Comparison of ENCODE assay signal across 8 cellular contexts in the genomic region with DNA sequence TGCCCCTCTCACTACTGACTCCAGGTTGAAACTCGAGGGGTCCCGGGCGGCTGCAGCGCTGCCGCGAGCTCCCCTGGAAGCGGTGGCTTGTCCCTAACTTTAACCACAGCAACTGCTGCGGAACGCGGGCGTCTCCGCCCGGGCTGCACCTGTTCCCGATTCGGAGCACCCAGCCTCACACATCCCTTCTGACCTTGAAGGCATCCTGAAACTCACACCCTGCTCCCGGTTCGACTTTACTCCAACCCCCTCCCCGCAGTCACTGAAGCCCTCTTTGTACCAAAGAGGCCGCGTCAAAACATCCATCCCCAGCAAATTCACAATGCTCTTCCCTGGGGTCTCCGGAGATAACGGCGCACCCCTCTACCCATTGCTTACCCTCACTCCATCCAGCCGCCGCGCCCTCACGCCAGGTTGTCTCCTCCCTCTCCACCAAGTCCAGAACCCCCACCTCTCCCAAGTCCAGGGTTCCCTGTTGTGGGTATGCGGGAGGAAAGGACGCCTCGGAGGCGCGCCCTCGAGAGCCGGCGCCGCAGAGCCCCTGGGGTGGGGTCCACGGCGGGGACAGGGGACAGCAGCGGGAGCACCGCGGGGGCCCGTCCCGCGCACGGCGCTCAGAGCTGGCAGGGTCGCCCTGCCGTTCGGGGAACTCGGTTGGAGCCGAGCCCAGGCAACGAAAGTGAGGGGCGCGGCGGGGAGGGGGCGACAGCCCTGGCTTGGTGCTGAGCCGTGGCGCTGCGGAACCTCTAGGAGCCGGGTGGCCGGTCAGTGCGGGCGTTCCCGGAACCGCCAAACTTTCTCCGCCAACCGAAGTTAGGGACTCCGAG. TPM values are rescaled to one million over a fixed set of nuclear protein-coding genes. Genes with fewer than 3 reads are reported as not detected.
A peak's percentile ranks its signal among the peaks of the same experiment; 100 is the strongest.
DNase-seq lines count a peak whose midpoint lies in the region; ATAC-seq, FAIRE-seq and TF ChIP-seq lines count a peak whose summit lies in the region.

No MANE protein-coding gene starts in this region.

- no peaks in the 10 kb centered on the region for H3K9me3 Mint-ChIP-seq in activated naive CD4-positive, alpha-beta T cell treated with anti-CD3 and anti-CD28 coated beads, Interleukin-2, amount 50 U/mL, for 24 hours
- no peaks in the 10 kb centered on the region for H3K9me3 Mint-ChIP-seq in activated naive CD4-positive, alpha-beta T cell treated with anti-CD3 and anti-CD28 coated beads, Interleukin-2, amount 50 U/mL, for 72 hours
- H3K9me3 Mint-ChIP-seq in activated CD4-positive, alpha-beta memory T cell treated with anti-CD3 and anti-CD28 coated beads, Interleukin-2, amount 10 ng/mL, durations not matched to agents 7 days and 5 days: no peaks in the 10 kb centered on the region

- no peak for ATAC-seq in activated naive CD4-positive, alpha-beta T cell treated with anti-CD3 and anti-CD28 coated beads, Interleukin-2, amount 50 U/mL, for 72 hours
- peak; percentile 32 for ATAC-seq in left colon

- TF ChIP-seq CTCF in tibial nerve (IDR thresholded peaks at IDR 0.05) (no peak), uterus (IDR thresholded peaks at IDR 0.05) (no peak)

- H3K9me3 ChIP-seq in tibial nerve: no peaks in the 10 kb centered on the region
- H3K9me3 ChIP-seq in uterus: no peaks in the 10 kb centered on the region

- H3K36me3 ChIP-seq in tibial nerve (no peaks in the 10 kb centered on the region), uterus (no peaks in the 10 kb centered on the region)

- H3K27ac ChIP-seq in tibial nerve: peak overlapping the region in 2 of 4 donors; percentile 18 to 84
- H3K27ac ChIP-seq in uterus: no peak overlapping the region

- peak overlapping the region; percentile 74 for H3K4me3 Mint-ChIP-seq in activated naive CD4-positive, alpha-beta T cell treated with anti-CD3 and anti-CD28 coated beads, Interleukin-2, amount 50 U/mL, for 24 hours
- peak overlapping the region; percentile 8 for H3K4me3 Mint-ChIP-seq in activated CD4-positive, alpha-beta memory T cell treated with anti-CD3 and anti-CD28 coated beads, Interleukin-2, amount 10 ng/mL, durations not matched to agents 7 days and 5 days

- TF ChIP-seq POLR2A in tibial nerve (IDR thresholded peaks at IDR 0.05) (no peak), uterus (IDR thresholded peaks at IDR 0.05) (no peak)

- peaks cover 2% of the 10 kb centered on the region for H3K36me3 Mint-ChIP-seq in activated naive CD4-positive, alpha-beta T cell treated with anti-CD3 and anti-CD28 coated beads, Interleukin-2, amount 50 U/mL, for 24 hours
- peaks cover 0 to 9% of the 10 kb centered on the region in 2 donors for H3K36me3 Mint-ChIP-seq in activated naive CD4-positive, alpha-beta T cell treated with anti-CD3 and anti-CD28 coated beads, Interleukin-2, amount 50 U/mL, for 72 hours
- H3K36me3 Mint-ChIP-seq in activated CD4-positive, alpha-beta memory T cell treated with anti-CD3 and anti-CD28 coated beads, Interleukin-2, amount 10 ng/mL, durations not matched to agents 7 days and 5 days (ENCODE audit: low read depth): no peaks in the 10 kb centered on the region

- POLR2A ChIA-PET in activated CD4-positive, alpha-beta memory T cell treated with anti-CD3 and anti-CD28 coated beads, Interleukin-2, amount 10 ng/mL, durations not matched to agents 7 days and 5 days (lab: Charles Lee): no interaction called here

- 1 to 2% methylated on average over 35 of the region's 68 CpGs for WGBS in tibial nerve, 2 donors

- CTCF ChIA-PET in activated CD4-positive, alpha-beta memory T cell treated with anti-CD3 and anti-CD28 coated beads, Interleukin-2, amount 10 ng/mL, durations not matched to agents 7 days and 5 days (lab: Charles Lee): interaction anchor here (0.6 to 1.2 kb wide), 4 partner anchors 96 to 185 kb away, joined by 3 to 7 read pairs (median 4); no protein-coding TSS in a partner anchor

- no peak overlapping the region for H3K27ac Mint-ChIP-seq in activated naive CD4-positive, alpha-beta T cell treated with anti-CD3 and anti-CD28 coated beads, Interleukin-2, amount 50 U/mL, for 24 hours
- H3K27ac Mint-ChIP-seq in activated naive CD4-positive, alpha-beta T cell treated with anti-CD3 and anti-CD28 coated beads, Interleukin-2, amount 50 U/mL, for 72 hours: peak overlapping the region in 1 of 2 donors; percentile 44
- no peak overlapping the region for H3K27ac Mint-ChIP-seq in activated CD4-positive, alpha-beta memory T cell treated with anti-CD3 and anti-CD28 coated beads, Interleukin-2, amount 10 ng/mL, durations not matched to agents 7 days and 5 days

- H3K27me3 ChIP-seq in tibial nerve: peaks cover 0 to 60% of the 10 kb centered on the region in 2 donors
- peaks cover 0 to 12% of the 10 kb centered on the region in 2 donors for H3K27me3 ChIP-seq in uterus

- H3K4me1 Mint-ChIP-seq in activated naive CD4-positive, alpha-beta T cell treated with anti-CD3 and anti-CD28 coated beads, Interleukin-2, amount 50 U/mL, for 24 hours: peaks cover 18% of the 10 kb centered on the region
- peaks cover 11% of the 10 kb centered on the region for H3K4me1 Mint-ChIP-seq in activated CD4-positive, alpha-beta memory T cell treated with anti-CD3 and anti-CD28 coated beads, Interleukin-2, amount 10 ng/mL, durations not matched to agents 7 days and 5 days

- H3K27me3 Mint-ChIP-seq in activated naive CD4-positive, alpha-beta T cell treated with anti-CD3 and anti-CD28 coated beads, Interleukin-2, amount 50 U/mL, for 24 hours: peaks cover 38% of the 10 kb centered on the region
- peaks cover 72% of the 10 kb centered on the region for H3K27me3 Mint-ChIP-seq in activated CD4-positive, alpha-beta memory T cell treated with anti-CD3 and anti-CD28 coated beads, Interleukin-2, amount 10 ng/mL, durations not matched to agents 7 days and 5 days

- intact Hi-C loops in left colon (cut with DNase I, micrococcal nuclease) (no loop called here), uterus (cut with DNase I; ENCODE audit: low total_unique reads) (no loop called here)

- peak overlapping the region; percentile 39 to 64 (median 46) for H3K4me3 ChIP-seq in tibial nerve
- peak overlapping the region in 1 of 2 donors; percentile 35 for H3K4me3 ChIP-seq in uterus

- H3K4me1 ChIP-seq in tibial nerve (peaks cover 0 to 24% (median 3%) of the 10 kb centered on the region in 4 donors), uterus (peaks cover 0 to 10% of the 10 kb centered on the region in 2 donors)

- TF ChIP-seq EP300 in tibial nerve (IDR thresholded peaks at IDR 0.05): no peak

- no peak for FAIRE-seq in frontal cortex (lab: Jason Lieb, UNC)

- no peak for DNase-seq in activated naive CD4-positive, alpha-beta T cell treated with anti-CD3 and anti-CD28 coated beads, Interleukin-2, amount 50 U/mL, for 72 hours (ENCODE audit: low spot score in 2 of 2)
- no peak for DNase-seq in activated CD4-positive, alpha-beta memory T cell treated with anti-CD3 and anti-CD28 coated beads, Interleukin-2, amount 10 ng/mL, durations not matched to agents 7 days and 5 days
- DNase-seq in left colon: peak; percentile 34 to 59
- DNase-seq in tibial nerve (ENCODE audit: low spot score in 2 of 2): no peak
- DNase-seq in uterus: no peak
- DNase-seq in frontal cortex (ENCODE audit: low spot score in 2 of 2): no peak
- no peak for DNase-seq in stimulated activated naive CD4-positive, alpha-beta T cell (lab: John Stamatoyannopoulos, UW)

RNA-seq across cellular contexts. Expression of a gene that starts 0.9 kb away (rescaled TPM):
- under 1 TPM; 0.27 to 0.41 TPM for total RNA-seq in activated naive CD4-positive, alpha-beta T cell treated with anti-CD3 and anti-CD28 coated beads, Interleukin-2, amount 50 U/mL, for 72 hours
- total RNA-seq in activated CD4-positive, alpha-beta memory T cell treated with anti-CD3 and anti-CD28 coated beads, Interleukin-2, amount 10 ng/mL, durations not matched to agents 7 days and 5 days: not detected
- 100 to 1,000 TPM; 128 to 139 TPM for total RNA-seq in left colon
- total RNA-seq in tibial nerve: 10 to 100 TPM in 2 of 4 donors, 1 to 10 TPM in 2; 6.3 to 35.2 (median 10.2) TPM
- 10 to 100 TPM in 1 of 4 donors, 1 to 10 TPM in 1, under 1 TPM in 2; 0.29 to 14.7 (median 1.2) TPM for total RNA-seq in uterus
- total RNA-seq in frontal cortex: 9.8 TPM

Comparison
In these comparisons a context has a peak if more than half of its experiments do, and no peak if none do; other contexts are left out.
1. DNase-seq: peak in left colon (2 of 2); none in activated naive CD4-positive, alpha-beta T cell treated with anti-CD3 and anti-CD28 coated beads, Interleukin-2, amount 50 U/mL, for 72 hours (0 of 2), activated CD4-positive, alpha-beta memory T cell treated with anti-CD3 and anti-CD28 coated beads, Interleukin-2, amount 10 ng/mL, durations not matched to agents 7 days and 5 days (single experiment), tibial nerve (0 of 2), uterus (0 of 2), frontal cortex (0 of 2) and stimulated activated naive CD4-positive, alpha-beta T cell (0 of 6).